In the genomic region with DNA sequence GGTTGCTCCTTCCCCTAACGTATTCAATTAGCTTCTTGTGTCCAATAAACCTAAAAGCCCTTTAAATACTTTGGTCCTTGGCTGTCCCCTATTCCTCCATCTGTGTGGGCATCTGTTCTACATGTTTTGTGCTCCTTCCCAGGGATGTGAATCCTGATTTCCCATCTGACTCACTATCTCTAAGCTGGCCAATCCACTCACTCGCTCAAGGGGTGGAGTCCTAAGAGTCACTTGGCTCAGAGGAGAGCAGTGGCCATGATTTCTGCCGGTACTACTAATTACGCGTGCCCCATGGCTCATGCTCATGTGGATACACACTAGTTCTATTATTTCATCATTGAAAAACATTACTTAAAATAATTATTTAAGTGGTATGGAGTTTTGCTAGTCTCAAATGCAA, we compare ENCODE assay signal across 18 cellular contexts.
"Had no signal": no experiment of that assay in that cellular context is flagged by ENCODE, and none has a peak within 500 bp of the region (broad histone marks: within the 10 kb centered on the region; RNA-seq: fewer than 3 reads in every experiment).

No MANE protein-coding gene starts in this region.

- DNase-seq: activated CD4-positive, alpha-beta T cell treated with anti-CD3 and anti-CD28 coated beads, Interleukin-2, amount 10 ng/mL, durations not matched to agents 7 days and 5 days; activated CD8-positive, alpha-beta memory T cell treated with anti-CD3 and anti-CD28 coated beads, Interleukin-2, amount 10 ng/mL, durations not matched to agents 7 days and 5 days; activated CD8-positive, alpha-beta T cell treated with anti-CD3 and anti-CD28 coated beads for 36 hours; activated gamma-delta T cell; anterior cingulate cortex; body of pancreas; effector CD4-positive, alpha-beta T cell; erythroblast; hippocampal formation; left ventricle myocardium inferior; natural killer cell; retina; stimulated activated CD4-positive, alpha-beta T cell treated with anti-CD3 and anti-CD28 coated beads, Interleukin-2, amount 100 ng/mL, for 48 hours; stimulated activated naive CD4-positive, alpha-beta T cell; testis; trophoblast cell; uterus had no signal

- H3K36me3 ChIP-seq: left ventricle myocardium inferior, uterus had no signal

- H3K4me3 ChIP-seq: body of pancreas, left ventricle myocardium inferior, testis, uterus had no signal

- H3K4me1 ChIP-seq: body of pancreas, left ventricle myocardium inferior, testis, uterus had no signal

- H3K9me3 ChIP-seq: body of pancreas, testis, uterus had no signal

- H3K27ac ChIP-seq: body of pancreas, left ventricle myocardium inferior, testis, uterus had no signal

- ATAC-seq: activated CD4-positive, CD25-positive, alpha-beta regulatory T cell treated with anti-CD3 and anti-CD28 coated beads, Interleukin-2, amount 50 U/mL, for 24 hours; activated CD8-positive, alpha-beta memory T cell treated with anti-CD3 and anti-CD28 coated beads, Interleukin-2, amount 10 ng/mL, durations not matched to agents 7 days and 5 days; activated CD8-positive, alpha-beta T cell treated with anti-CD3 and anti-CD28 coated beads for 36 hours; body of pancreas; natural killer cell had no signal

- H3K27me3 ChIP-seq: body of pancreas, testis, uterus had no signal
